In the genomic region with DNA sequence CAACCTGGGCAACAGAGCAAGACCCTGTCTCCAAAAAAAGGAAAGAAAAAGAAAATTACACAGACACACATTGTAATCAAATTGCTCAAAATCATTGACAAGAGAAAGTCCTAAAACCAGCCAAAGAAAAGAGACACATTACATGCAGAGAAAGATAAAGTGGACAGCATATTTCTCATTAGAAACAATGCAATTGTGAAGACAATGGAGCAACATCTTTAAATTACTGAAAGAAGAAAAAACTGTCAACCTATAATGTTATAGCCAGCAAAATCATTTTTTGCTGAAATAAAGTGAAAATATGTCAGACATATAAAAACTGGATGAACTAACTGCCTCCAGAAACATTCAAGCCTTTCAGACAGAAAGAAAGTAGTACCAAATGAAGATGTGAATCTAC, we compare ENCODE assay signal across 9 cellular contexts.
"Had no signal": no experiment of that assay in that cellular context is flagged by ENCODE, and none has a peak within 500 bp of the region (broad histone marks: within the 10 kb centered on the region; RNA-seq: fewer than 3 reads in every experiment).

No MANE protein-coding gene starts in this region.

- ATAC-seq: GM23338, K562 had no signal

- DNase-seq: H9, HCEC 1CT, IMR-90, KG1 had no signal

- FAIRE-seq: H1, H54, HTR-8/SVneo, K562 had no signal

- H3K4me3 Mint-ChIP-seq: GM23338, H9 had no signal

- H3K4me2 ChIP-seq: GM23338 had no signal

- H3K4me1 Mint-ChIP-seq: GM23338 had no signal

- H3K4me3 ChIP-seq: GM23338, K562 had no signal

- H3K27ac Mint-ChIP-seq: GM23338, H9 had no signal

- H2AFZ ChIP-seq: GM23338 had no signal
